1 cellular context compared by ENCODE assay signal in genomic region chr9:120531683-120532300, GRCh38.
TF ChIP-seq lines count a peak whose summit lies in the region.

No MANE protein-coding gene starts in this region.

TF ChIP-seq in HEK293, 187 proteins besides CTCF, POLR2A, EP300 and RAD21 (continued from another document):
- TF ChIP-seq ZBTB49 (tag by site-specific recombination; IDR thresholded peaks at IDR 0.05; ENCODE audit: low read depth) (no peak), INSM2 (tag by site-specific recombination; IDR thresholded peaks at IDR 0.05) (no peak), SP3 (tag by site-specific recombination; IDR thresholded peaks at IDR 0.05) (no peak), ZNF214 (tag by site-specific recombination; IDR thresholded peaks at IDR 0.05; ENCODE audit: borderline replicate concordance) (no peak), ZNF571 (tag by site-specific recombination; IDR thresholded peaks at IDR 0.05) (no peak), ZNF654 (tag by site-specific recombination; IDR thresholded peaks at IDR 0.05; ENCODE audit: low read depth) (peak; percentile 28)
